In genomic region chr1:80365634-80366033, GRCh38 we compare ENCODE assay signal across 18 cellular contexts.
DNase-seq lines count a peak whose midpoint lies in the region; ATAC-seq, FAIRE-seq and TF ChIP-seq lines count a peak whose summit lies in the region.
"Had no signal": no experiment of that assay in that cellular context is flagged by ENCODE, and none has a peak within 500 bp of the region (broad histone marks: within the 10 kb centered on the region; RNA-seq: fewer than 3 reads in every experiment).

No MANE protein-coding gene starts in this region.

- H3K9me2 ChIP-seq in neural cell (ENCODE audit: insufficient read depth, low read length), result no peaks in the 10 kb centered on the region

- H3K9me3 ChIP-seq in endocrine pancreas (ENCODE audit: control insufficient read depth, low read length) (no peaks in the 10 kb centered on the region), neural cell (ENCODE audit: low read length) (no peaks in the 10 kb centered on the region)
- H3K9me3 ChIP-seq: BE2C, HAP-1 had no signal

- TF ChIP-seq EP300 in neural cell (conservative IDR thresholded peaks at IDR 0.05; ENCODE audit: poor library complexity, severe bottlenecking), result peak; percentile 71

- H3K36me3 ChIP-seq in endocrine pancreas (ENCODE audit: control insufficient read depth, insufficient read depth, low read length) (no peaks in the 10 kb centered on the region), neural cell (ENCODE audit: insufficient read depth, low read length) (no peaks in the 10 kb centered on the region)
- H3K36me3 ChIP-seq: BE2C, HAP-1 had no signal

- no peak overlapping the region for H3K9ac ChIP-seq in endocrine pancreas (ENCODE audit: control insufficient read depth, insufficient read depth, low read length)
- no peak overlapping the region for H3K9ac ChIP-seq in neural cell (ENCODE audit: low read length)

- no peak for TF ChIP-seq RAD21 in neural cell (conservative IDR thresholded peaks at IDR 0.05)

- no peaks in the 10 kb centered on the region for H4K20me1 ChIP-seq in neural cell (ENCODE audit: insufficient read depth)

- no peak overlapping the region for H3K27ac ChIP-seq in neural cell (ENCODE audit: low read length)
- H3K27ac ChIP-seq: HL-60 had no signal

- peaks cover 6% of the 10 kb centered on the region for H3K4me1 ChIP-seq in endocrine pancreas (ENCODE audit: control insufficient read depth, insufficient read depth, low read length)
- H3K4me1 ChIP-seq: BE2C, HAP-1 had no signal

- no peak overlapping the region for H3K4me2 ChIP-seq in neural cell (ENCODE audit: low read length)

- H3F3A ChIP-seq in neural cell (ENCODE audit: insufficient read depth, low read length, poor library complexity, severe bottlenecking), result peaks cover 5% of the 10 kb centered on the region

- H2AFZ ChIP-seq in neural cell (ENCODE audit: low read depth, low read length), result no peak overlapping the region

- DNase-seq in RCC 7860 (ENCODE audit: low spot score) (peak; percentile 24), NCI-H2171 (lab: John Stamatoyannopoulos, UW) (no peak), NCI-H2227 treated with DMSO at 0.1 percent for 48 hours (lab: John Stamatoyannopoulos, UW) (no peak)
- DNase-seq: ACHN; BE2C; C1 segment of cervical spinal cord; CD4-positive, CD25-positive, alpha-beta regulatory T cell; CD8-positive, alpha-beta memory T cell; COR-L47 had no signal

- no peak for ATAC-seq in HG02884 (IDR thresholded peaks at IDR 0.05; ENCODE audit: unreplicated experiment)

- H3K4me3 ChIP-seq in endocrine pancreas (ENCODE audit: control insufficient read depth, insufficient read depth, low read length) (peak overlapping the region; percentile 22), neural cell (ENCODE audit: low read length) (no peak overlapping the region)
- H3K4me3 ChIP-seq: HAP-1 had no signal

- H3K79me2 ChIP-seq in neural cell (replicated peaks; ENCODE audit: insufficient read depth, low read length), result no peaks in the 10 kb centered on the region

- no peak for TF ChIP-seq CTCF in neural cell (IDR thresholded peaks at IDR 0.05; ENCODE audit: poor library complexity, severe bottlenecking)

- peak; percentile 71 for FAIRE-seq in RCC 7860 (lab: Jason Lieb, UNC)
- FAIRE-seq: D721Med, G401.6, GM12891, GM19239 had no signal

- H3K27me3 ChIP-seq in endocrine pancreas (ENCODE audit: control insufficient read depth, insufficient read depth, low read length) (no peaks in the 10 kb centered on the region), neural cell (ENCODE audit: insufficient read depth, low read depth, low read length) (no peaks in the 10 kb centered on the region)
- H3K27me3 ChIP-seq: BE2C had no signal

TF ChIP-seq in neural cell, 6 proteins besides CTCF, POLR2A, EP300 and RAD21:
- peak; percentile 45 for TF ChIP-seq POLR2AphosphoS5 (IDR thresholded peaks at IDR 0.05)
- TF ChIP-seq MXI1 (conservative IDR thresholded peaks at IDR 0.05; ENCODE audit: poor library complexity, severe bottlenecking), result no peak
TF ChIP-seq in neural cell: peak in this region for 1.
